Comparison of ENCODE assay signal across 20 cellular contexts in the genomic region with DNA sequence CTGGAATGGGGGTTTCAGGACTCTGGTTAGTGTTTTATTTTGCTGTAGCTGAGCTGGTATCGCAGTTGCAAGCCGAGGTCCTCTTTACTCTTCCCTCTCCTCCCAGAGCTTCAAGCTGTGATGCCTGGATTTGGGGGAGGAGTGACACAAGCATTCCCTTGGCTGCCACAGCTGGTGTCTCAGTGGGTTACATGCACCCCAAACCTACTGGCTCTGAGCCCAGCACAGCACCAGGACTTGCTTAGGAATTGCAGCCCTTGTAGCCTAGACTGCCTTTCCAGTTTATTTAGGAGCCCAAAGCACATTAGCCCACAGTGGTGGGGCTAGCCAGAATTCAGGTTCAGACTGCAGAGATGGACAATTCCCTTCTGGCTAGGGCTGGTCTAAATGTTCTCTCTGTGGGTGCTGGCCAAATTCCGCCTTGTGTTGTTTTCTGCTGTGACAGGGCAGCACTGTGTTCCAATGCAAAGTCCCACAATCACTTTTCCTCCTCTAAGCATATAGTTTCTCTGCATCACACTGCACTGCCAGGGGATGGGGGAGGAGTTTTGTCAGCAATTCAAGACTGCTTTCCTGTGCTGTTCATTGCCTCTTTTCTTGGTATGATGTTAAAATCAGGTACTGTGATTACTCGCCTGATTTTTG.
"Had no signal": no experiment of that assay in that cellular context is flagged by ENCODE, and none has a peak within 500 bp of the region (broad histone marks: within the 10 kb centered on the region; RNA-seq: fewer than 3 reads in every experiment).

No MANE protein-coding gene starts in this region.

- H3K4me3 ChIP-seq: coronary artery, left lung had no signal

- DNase-seq: activated CD4-positive, alpha-beta memory T cell treated with anti-CD3 and anti-CD28 coated beads for 36 hours; activated CD4-positive, alpha-beta T cell treated with anti-CD3 and anti-CD28 coated beads for 36 hours; activated naive CD4-positive, alpha-beta T cell treated with anti-CD3 and anti-CD28 coated beads for 36 hours; activated T-cell treated with anti-CD3 and anti-CD28 coated beads, Interleukin-2, amount 50 U/mL, for 1 hour; brain microvascular endothelial cell; central memory CD4-positive, alpha-beta T cell; head of caudate nucleus; left lung; midbrain; nephron progenitor cell; stimulated activated CD4-positive, alpha-beta T cell treated with anti-CD3 and anti-CD28 coated beads, Interleukin-12 subunit alpha, Interleukin-12 subunit beta, amount 100 ng/mL, for 4 hours; stimulated activated CD4-positive, alpha-beta T cell treated with anti-CD3 and anti-CD28 coated beads, Interleukin-1b, Interleukin-23, amount 100 ng/mL, for 48 hours had no signal

- H3K27ac Mint-ChIP-seq: activated CD4-positive, alpha-beta memory T cell treated with anti-CD3 and anti-CD28 coated beads for 36 hours; activated CD4-positive, alpha-beta T cell treated with anti-CD3 and anti-CD28 coated beads for 36 hours; activated naive CD4-positive, alpha-beta T cell treated with anti-CD3 and anti-CD28 coated beads for 36 hours; activated T-helper 17 cell treated with anti-CD3 and anti-CD28 coated beads, Interleukin-2, amount 50 U/mL, for 72 hours; nephron progenitor cell; progenitor cell of endocrine pancreas; stimulated activated naive CD8-positive, alpha-beta T cell treated with anti-CD3 and anti-CD28 coated beads, Interleukin-15, Interleukin-2, amounts not matched to agents 100 ng/mL and 50 ng/mL, for 24 hours; T-helper 2 cell treated with Interferon-gamma antibody and Interleukin-4, amounts not matched to agents 5 μg/mL and 100 μg/mL, for 36 hours; type B pancreatic cell had no signal

- H3K4me1 ChIP-seq: left lung had no signal

- H3K27ac ChIP-seq: brain microvascular endothelial cell, coronary artery, left lung had no signal

- H3K36me3 Mint-ChIP-seq: activated CD4-positive, alpha-beta memory T cell treated with anti-CD3 and anti-CD28 coated beads for 36 hours; type B pancreatic cell had no signal

- H3K4me3 Mint-ChIP-seq: activated CD4-positive, alpha-beta memory T cell treated with anti-CD3 and anti-CD28 coated beads for 36 hours; activated CD4-positive, alpha-beta T cell treated with anti-CD3 and anti-CD28 coated beads for 36 hours; activated naive CD4-positive, alpha-beta T cell treated with anti-CD3 and anti-CD28 coated beads for 36 hours; activated T-helper 17 cell treated with anti-CD3 and anti-CD28 coated beads, Interleukin-2, amount 50 U/mL, for 72 hours; nephron progenitor cell; stimulated activated naive CD8-positive, alpha-beta T cell treated with anti-CD3 and anti-CD28 coated beads, Interleukin-15, Interleukin-2, amounts not matched to agents 100 ng/mL and 50 ng/mL, for 24 hours; T-helper 2 cell treated with Interferon-gamma antibody and Interleukin-4, amounts not matched to agents 5 μg/mL and 100 μg/mL, for 36 hours; type B pancreatic cell had no signal

- H3K36me3 ChIP-seq: brain microvascular endothelial cell, left lung had no signal

- H3K27me3 ChIP-seq: brain microvascular endothelial cell, left lung had no signal

- H3K27me3 Mint-ChIP-seq: activated CD4-positive, alpha-beta T cell treated with anti-CD3 and anti-CD28 coated beads for 36 hours; activated T-helper 17 cell treated with anti-CD3 and anti-CD28 coated beads, Interleukin-2, amount 50 U/mL, for 72 hours; progenitor cell of endocrine pancreas; type B pancreatic cell had no signal

- H3K4me1 Mint-ChIP-seq: activated CD4-positive, alpha-beta T cell treated with anti-CD3 and anti-CD28 coated beads for 36 hours; activated T-helper 17 cell treated with anti-CD3 and anti-CD28 coated beads, Interleukin-2, amount 50 U/mL, for 72 hours had no signal

- ATAC-seq: activated CD4-positive, alpha-beta T cell treated with anti-CD3 and anti-CD28 coated beads for 36 hours had no signal

- FAIRE-seq: frontal cortex, TTC549 had no signal
